Comparison of ENCODE assay signal across 12 cellular contexts in the genomic region with DNA sequence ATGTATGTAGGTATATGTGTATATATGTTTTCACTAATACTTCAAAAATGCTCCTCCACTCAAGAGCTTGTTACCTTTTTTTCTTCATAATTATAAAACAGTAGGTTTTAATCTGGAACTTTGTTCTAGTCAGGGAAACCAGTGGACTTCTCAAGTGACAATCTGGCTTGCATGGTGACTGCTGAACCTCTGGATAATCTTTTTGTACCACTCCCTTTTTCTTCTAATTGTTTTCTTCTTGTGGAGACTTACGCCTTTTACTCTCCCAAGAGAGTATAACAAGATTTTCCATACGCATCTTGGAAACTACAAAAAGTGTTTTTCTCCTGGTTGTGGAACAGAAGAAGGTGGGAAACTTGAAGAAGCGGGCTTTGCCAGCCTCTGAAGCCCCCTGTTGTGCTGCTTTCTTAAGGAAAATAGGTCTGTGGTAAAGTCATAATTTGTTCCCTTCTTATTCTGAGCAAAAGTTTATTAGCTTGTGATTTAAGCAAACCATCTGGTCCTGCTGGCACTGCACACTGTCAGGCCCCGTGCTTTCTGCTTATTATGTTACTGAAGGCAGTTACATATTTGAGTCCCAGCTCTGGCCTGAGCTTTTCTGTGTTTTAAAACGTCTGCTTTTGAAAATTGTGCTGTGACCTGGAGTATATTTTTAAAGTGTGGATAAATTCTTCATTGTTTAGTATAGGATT.
DNase-seq lines count a peak whose midpoint lies in the region; ATAC-seq, FAIRE-seq and TF ChIP-seq lines count a peak whose summit lies in the region.
"Had no signal": no experiment of that assay in that cellular context is flagged by ENCODE, and none has a peak within 500 bp of the region (broad histone marks: within the 10 kb centered on the region; RNA-seq: fewer than 3 reads in every experiment).

No MANE protein-coding gene starts in this region.

- 62 to 67% methylated on average over 5 of the region's 5 CpGs for WGBS in lower leg skin, 2 donors

- H3K27me3 ChIP-seq in upper lobe of right lung: no peaks in the 10 kb centered on the region
- H3K27me3 ChIP-seq: Peyer's patch had no signal

- peak overlapping the region; percentile 51 for H3K27ac ChIP-seq in upper lobe of right lung
- H3K27ac ChIP-seq: Peyer's patch had no signal

- no peak for TF ChIP-seq POLR2A in lower leg skin (IDR thresholded peaks at IDR 0.05)

- ATAC-seq in upper lobe of right lung: peak; percentile 27
- no peak for ATAC-seq in HG03097 (IDR thresholded peaks at IDR 0.05; ENCODE audit: low FRiP score, unreplicated experiment)
- no peak for ATAC-seq in HG03460 (IDR thresholded peaks at IDR 0.05; ENCODE audit: unreplicated experiment)

- H3K9me3 Mint-ChIP-seq in progenitor cell of endocrine pancreas (ENCODE audit: low read depth): no peaks in the 10 kb centered on the region
- H3K9me3 Mint-ChIP-seq: activated CD4-positive, alpha-beta T cell treated with anti-CD3 and anti-CD28 coated beads, Interleukin-2, amount 10 ng/mL, durations not matched to agents 24 days and 14 days had no signal

- intact Hi-C loops in lower leg skin (cut with DNase I; ENCODE audit: low total_unique reads) (no loop called here), upper lobe of right lung (cut with DNase I) (no loop called here)

- peaks cover 3% of the 10 kb centered on the region for H3K4me1 ChIP-seq in upper lobe of right lung
- H3K4me1 ChIP-seq: Peyer's patch had no signal

- DNase-seq in NCI-H1694 (lab: John Stamatoyannopoulos, UW) (peak; percentile 56), lower leg skin (ENCODE audit: low spot score in 2 of 2) (peak; percentile 60 to 89), upper lobe of right lung (no peak), progenitor cell of endocrine pancreas (ENCODE audit: low spot score, unreplicated experiment) (no peak)
- DNase-seq in activated naive CD4-positive, alpha-beta T cell treated with Interleukin-2 at 50 U/mL for 16 hours: no peak
- DNase-seq: activated CD4-positive, alpha-beta T cell treated with anti-CD3 and anti-CD28 coated beads, Interleukin-2, amount 10 ng/mL, durations not matched to agents 24 days and 14 days; Peyer's patch had no signal

- peaks cover 8% of the 10 kb centered on the region for H3K36me3 Mint-ChIP-seq in progenitor cell of endocrine pancreas (ENCODE audit: insufficient read depth)

- H3K9me3 ChIP-seq in upper lobe of right lung: no peaks in the 10 kb centered on the region
- H3K9me3 ChIP-seq: Peyer's patch had no signal

- no peak overlapping the region for H3K27ac Mint-ChIP-seq in progenitor cell of endocrine pancreas
- H3K27ac Mint-ChIP-seq: activated CD4-positive, alpha-beta T cell treated with anti-CD3 and anti-CD28 coated beads, Interleukin-2, amount 10 ng/mL, durations not matched to agents 24 days and 14 days had no signal

- FAIRE-seq in endometrium (lab: Jason Lieb, UNC): peak; percentile 79
- FAIRE-seq: bronchial epithelial cell, endothelial cell of umbilical vein had no signal

- TF ChIP-seq CTCF in lower leg skin (IDR thresholded peaks at IDR 0.05): no peak
- TF ChIP-seq CTCF in upper lobe of right lung (IDR thresholded peaks at IDR 0.05): no peak
- no peak for TF ChIP-seq CTCF in progenitor cell of endocrine pancreas (IDR thresholded peaks at IDR 0.05; ENCODE audit: unreplicated experiment)

- H3K4me1 Mint-ChIP-seq in progenitor cell of endocrine pancreas (ENCODE audit: low read depth): peaks cover 1% of the 10 kb centered on the region

- H3K4me3 ChIP-seq in lower leg skin (ENCODE audit: low read depth, poor library complexity, severe bottlenecking): no peak overlapping the region
- no peak overlapping the region for H3K4me3 ChIP-seq in upper lobe of right lung
- H3K4me3 ChIP-seq: Peyer's patch had no signal

- no peak overlapping the region for H3K4me3 Mint-ChIP-seq in progenitor cell of endocrine pancreas (ENCODE audit: low read depth)
- H3K4me3 Mint-ChIP-seq: activated CD4-positive, alpha-beta T cell treated with anti-CD3 and anti-CD28 coated beads, Interleukin-2, amount 10 ng/mL, durations not matched to agents 24 days and 14 days had no signal

- no peaks in the 10 kb centered on the region for H3K36me3 ChIP-seq in upper lobe of right lung
- H3K36me3 ChIP-seq: Peyer's patch had no signal

- H3K27me3 Mint-ChIP-seq in progenitor cell of endocrine pancreas: no peaks in the 10 kb centered on the region
- H3K27me3 Mint-ChIP-seq: activated CD4-positive, alpha-beta T cell treated with anti-CD3 and anti-CD28 coated beads, Interleukin-2, amount 10 ng/mL, durations not matched to agents 24 days and 14 days had no signal

Comparison
In these comparisons a context has a peak if more than half of its experiments do, and no peak if none do; other contexts are left out.
1. DNase-seq: peak in NCI-H1694 (single experiment) and lower leg skin (2 of 2); none in upper lobe of right lung (single experiment), activated naive CD4-positive, alpha-beta T cell treated with Interleukin-2 at 50 U/mL for 16 hours (single experiment) and progenitor cell of endocrine pancreas (single experiment).